Comparison of ENCODE assay signal across 8 cellular contexts in the genomic region with DNA sequence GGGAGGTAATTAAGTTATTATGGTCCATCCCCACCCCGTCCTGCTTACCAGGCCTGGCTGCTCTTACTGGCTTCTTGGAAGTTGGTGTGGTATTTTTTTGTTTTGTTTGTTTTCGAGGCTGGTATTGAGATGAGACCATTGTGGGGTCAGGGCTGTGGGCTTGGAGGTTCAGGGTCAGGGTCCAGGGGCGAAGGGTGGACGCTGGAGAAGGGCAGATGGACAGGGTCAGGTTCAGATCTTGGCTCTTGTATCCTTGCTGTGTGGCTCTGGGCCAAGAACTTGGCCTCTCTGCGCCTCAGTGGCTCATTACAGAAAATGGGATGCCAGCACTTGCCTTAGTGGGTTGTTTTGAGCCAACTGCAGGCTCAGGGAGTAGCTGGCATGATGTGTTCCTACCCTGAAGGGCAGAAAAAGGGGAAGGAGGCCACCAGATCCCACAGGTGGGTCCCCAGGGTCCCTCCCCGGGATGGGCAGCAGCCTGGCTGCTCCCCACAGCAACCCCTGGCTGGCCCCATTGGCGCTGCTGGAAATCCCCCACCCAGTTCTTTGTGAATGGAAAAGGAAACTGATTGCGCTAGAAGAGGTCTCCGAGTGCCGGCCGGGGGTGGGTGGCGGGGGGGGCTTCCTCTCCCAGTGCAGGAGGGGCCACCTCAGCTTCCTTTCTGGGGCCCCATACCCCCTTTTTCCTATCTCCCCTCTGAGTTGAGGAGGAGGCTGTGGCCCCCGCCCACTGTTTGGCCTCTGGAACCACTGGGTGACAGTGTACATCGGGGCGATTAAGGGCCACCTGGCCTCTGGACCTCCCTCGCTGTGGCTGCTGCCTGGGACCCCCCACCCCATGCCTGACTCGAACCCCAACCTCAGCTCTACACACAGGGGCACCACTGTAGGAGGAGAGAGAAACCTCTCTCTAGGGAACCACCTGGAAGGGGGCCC. TPM values are rescaled to one million over a fixed set of nuclear protein-coding genes. Genes with fewer than 3 reads are reported as not detected.
DNase-seq lines count a peak whose midpoint lies in the region; FAIRE-seq and TF ChIP-seq lines count a peak whose summit lies in the region.

No MANE protein-coding gene starts in this region.

- peaks cover 7 to 76% of the 10 kb centered on the region in 2 experiments for H3K79me2 ChIP-seq in H1 (ENCODE audit: control insufficient read depth in 1 of 2, insufficient read depth in 2 of 2, low read length in 2 of 2)

- H3K27ac ChIP-seq in H1 (ENCODE audit: low read depth, low read length), result no peak overlapping the region

- no peak overlapping the region for H2AFZ ChIP-seq in H1 (ENCODE audit: low read length)

- H3K14ac ChIP-seq in H1 (ENCODE audit: insufficient read length), result no peak overlapping the region

- 0 out of 2 replicates have a peak overlapping the region, but pooled peaks have one; percentile 81 for H2BK15ac ChIP-seq in H1 (ENCODE audit: low read length)

- H2BK20ac ChIP-seq in H1 (ENCODE audit: low read length), result no peak overlapping the region

- no peaks in the 10 kb centered on the region for H3K23me2 ChIP-seq in H1 (ENCODE audit: low read depth, low read length)

- CTCF ChIA-PET in H1 (lab: Charles Lee; ENCODE audit: partially characterized antibody), result interaction anchor here (0.6 to 4.8 kb wide), 16 partner anchors 9 to 1000 kb away, joined by 3 to 37 read pairs (median 4); no protein-coding TSS in a partner anchor

- H3K9me3 ChIP-seq in H1 (ENCODE audit: insufficient read depth in 2 of 2, low read depth in 1 of 2, low read length in 1 of 2), result no peaks in the 10 kb centered on the region

- H3K18ac ChIP-seq in H1 (ENCODE audit: extremely low read depth, low read length), result no peak overlapping the region

- 0 out of 2 replicates have a peak overlapping the region, but pooled peaks have one; percentile 50 for H2BK12ac ChIP-seq in H1 (ENCODE audit: low read depth, low read length)

- peak overlapping the region; percentile 35; the same call in 1 of the 2 replicates for H4K8ac ChIP-seq in H1 (ENCODE audit: extremely low read depth, insufficient read depth, low read length)

- H3K4me1 ChIP-seq in H1 (replicated peaks in 1 of 4; ENCODE audit: control insufficient read depth in 3 of 4, insufficient read depth in 4 of 4, low read length in 3 of 4), result peaks cover 4 to 28% (median 22%) of the 10 kb centered on the region in 4 experiments

- no peak for TF ChIP-seq EP300 in H1 (IDR thresholded peaks at IDR 0.05; ENCODE audit: borderline replicate concordance in 1 of 2, low read depth in 2 of 2, low read length in 2 of 2)

- peak overlapping the region; percentile 36 for H3K4ac ChIP-seq in H1 (replicated peaks; ENCODE audit: insufficient read length, low read depth, low read length)

- no peak overlapping the region for H3K9ac ChIP-seq in H1 (replicated peaks in 1 of 4; ENCODE audit: extremely low read depth in 1 of 4, low read depth in 3 of 4, low read length in 3 of 4)

- H2BK5ac ChIP-seq in H1 (ENCODE audit: low read depth, low read length), result peak overlapping the region; percentile 71; the same call in 1 of the 2 replicates

- peak overlapping the region; percentile 65; the same call in 1 of the 2 replicates for H2AK5ac ChIP-seq in H1 (ENCODE audit: low read depth, low read length)

- TF ChIP-seq RAD21 in H1 (IDR thresholded peaks at IDR 0.05 in 1 of 2, conservative IDR thresholded peaks at IDR 0.05 in 1 of 2; ENCODE audit: low read depth in 2 of 2, low read length in 2 of 2), result no peak

- H3K23ac ChIP-seq in H1 (ENCODE audit: insufficient read length), result no peak overlapping the region

- H4K20me1 ChIP-seq in H1 (replicated peaks in 1 of 2; ENCODE audit: control insufficient read depth in 1 of 2, insufficient read depth in 2 of 2, low read length in 2 of 2), result peaks cover 2 to 9% of the 10 kb centered on the region in 2 experiments

- H4K5ac ChIP-seq in H1 (ENCODE audit: insufficient read length, low read depth, low read length), result no peak overlapping the region

- FAIRE-seq in GM18507 (lab: Jason Lieb, UNC) (peak; percentile 75), H1 (lab: Jason Lieb, UNC) (no peak)

- no peak for TF ChIP-seq POLR2A in H1 (IDR thresholded peaks at IDR 0.05; ENCODE audit: control extremely low read depth in 1 of 2, low read depth in 2 of 2, low read length in 2 of 2)

- H3K79me1 ChIP-seq in H1 (ENCODE audit: low read depth, low read length), result peaks cover 6% of the 10 kb centered on the region

- TF ChIP-seq CTCF in H1 (IDR thresholded peaks at IDR 0.05; ENCODE audit: control extremely low read depth in 1 of 3, insufficient read depth in 1 of 3, low read depth in 1 of 3, low read length in 3 of 3), result no peak

- no peaks in the 10 kb centered on the region; a peak in 1 of 7 replicates for H3K27me3 ChIP-seq in H1 (replicated peaks in 1 of 4; ENCODE audit: control insufficient read depth in 3 of 4, extremely low read depth in 1 of 4, insufficient read depth in 3 of 4, low read length in 3 of 4)

- 89% methylated on average over 11 of the region's 17 CpGs; no CpG with 5 or more reads in 1 of the 2 experiments for WGBS in H1 (ENCODE audit: extremely low coverage in 1 of 2, insufficient coverage in 1 of 2, insufficient read length in 1 of 2, insufficient replicate concordance in 2 of 2, low coverage in 1 of 2, low lambda C conversion rate in 2 of 2, missing lambda C conversion rate in 1 of 2), 2 experiments

- H3K56ac ChIP-seq in H1 (replicated peaks; ENCODE audit: insufficient read length, low read depth, low read length), result no peak overlapping the region

- H3K4me2 ChIP-seq in H1 (ENCODE audit: insufficient read depth in 1 of 2, low read depth in 2 of 2, low read length in 2 of 2), result no peak overlapping the region

- DNase-seq in GM18507 (ENCODE audit: extremely low spot score, insufficient read length, low read depth) (no peak), H1 (ENCODE audit: low read depth in 1 of 2, low spot score in 2 of 2) (no peak), NCI-H128 (lab: John Stamatoyannopoulos, UW; ENCODE audit: unreplicated experiment) (no peak), T1000 (lab: John Stamatoyannopoulos, UW) (no peak), NCI-H748 (lab: John Stamatoyannopoulos, UW; ENCODE audit: unreplicated experiment) (no peak), ecto neural progenitor cell (ENCODE audit: low spot score) (no peak)
- DNase-seq in activated CD4-positive, alpha-beta T cell treated with anti-CD3 and anti-CD28 coated beads for 4 hours, result peak; percentile 69 to 75
- DNase-seq in stimulated activated CD4-positive, alpha-beta T cell treated with anti-CD3 and anti-CD28 coated beads, Interleukin-1b, Interleukin-23, amount 100 ng/mL, for 48 hours, result peak; percentile 55

- H4K91ac ChIP-seq in H1 (replicated peaks; ENCODE audit: insufficient read length, low read length), result peak overlapping the region; percentile 25

- POLR2A ChIA-PET in H1 (lab: Charles Lee; ENCODE audit: partially characterized antibody), result interaction anchor here (0.9 to 3.4 kb wide), 5 partner anchors 8 to 23 kb away, joined by 3 to 23 read pairs (median 4); no protein-coding TSS in a partner anchor

- H3K4me3 ChIP-seq in H1 (ENCODE audit: extremely low read depth in 1 of 4, insufficient read depth in 2 of 4, low read depth in 3 of 4, low read length in 4 of 4), result no peak overlapping the region

- no peaks in the 10 kb centered on the region for H3K36me3 ChIP-seq in H1 (ENCODE audit: control insufficient read depth in 2 of 4, insufficient read depth in 4 of 4, low read length in 3 of 4)

- peak overlapping the region; percentile 72 for H2BK120ac ChIP-seq in H1 (replicated peaks; ENCODE audit: low read depth, low read length)

TF ChIP-seq in H1, 55 proteins besides CTCF, POLR2A, EP300 and RAD21:
- TF ChIP-seq SP4 (IDR thresholded peaks at IDR 0.05; ENCODE audit: low read length) (no peak), TCF12 (IDR thresholded peaks at IDR 0.05; ENCODE audit: low read depth, low read length) (no peak), HDAC6 (IDR thresholded peaks at IDR 0.05; ENCODE audit: low read depth, low read length) (no peak), CEBPB (IDR thresholded peaks at IDR 0.05; ENCODE audit: low read depth, low read length) (no peak), YY1 (IDR thresholded peaks at IDR 0.05; ENCODE audit: low read depth, low read length) (no peak), RNF2 (IDR thresholded peaks at IDR 0.05; ENCODE audit: borderline replicate concordance, low read depth, low read length, missing control alignments, poor library complexity, severe bottlenecking) (no peak), SIX5 (IDR thresholded peaks at IDR 0.05; ENCODE audit: low read depth, low read length) (no peak)
- TF ChIP-seq, protein P1, sequence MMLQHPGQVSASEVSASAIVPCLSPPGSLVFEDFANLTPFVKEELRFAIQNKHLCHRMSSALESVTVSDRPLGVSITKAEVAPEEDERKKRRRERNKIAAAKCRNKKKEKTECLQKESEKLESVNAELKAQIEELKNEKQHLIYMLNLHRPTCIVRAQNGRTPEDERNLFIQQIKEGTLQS (IDR thresholded peaks at IDR 0.05; ENCODE audit: insufficient read depth, low read depth, low read length), result no peak

RNA-seq across cellular contexts. Expression of gene SH2B3, which starts 25.0 kb away (rescaled TPM):
- 29.8 and 34.1 TPM in 2 replicates for total RNA-seq in H1 (2021; fragmentation: NEBNext Ultra II Directional; extraction: Animal tissue kit (Norgen Biotek cat#: 25700))
- polyA plus RNA-seq in H1 (2011; rRNA removed), result 20.8 and 25.1 TPM in 2 replicates
- polyA plus RNA-seq in H1 (2011; cell fraction: cytosol; rRNA removed), result 18.3 TPM
- polyA plus RNA-seq in H1 (2011; cell fraction: nucleus; rRNA removed), result 18.8 TPM
- 18.4 to 20.9 TPM (median 20.6 TPM) in 4 replicates for polyA plus RNA-seq in H1 (2012, experiment 1 of 2)
- 12.1 TPM for polyA plus RNA-seq in H1 (2012, experiment 2 of 2)
- polyA plus RNA-seq in H1 (2013, experiment 1 of 2), result 20.8 TPM
- 21.5 TPM for polyA plus RNA-seq in H1 (2013, experiment 2 of 2)
- 12.6 and 17.8 TPM in 2 replicates for polyA minus RNA-seq in H1 (2011; rRNA and poly(A)+ RNA removed)
- 19.1 TPM for polyA minus RNA-seq in H1 (2011; cell fraction: cytosol; rRNA and poly(A)+ RNA removed)
- polyA minus RNA-seq in H1 (2011; cell fraction: nucleus; rRNA and poly(A)+ RNA removed), result 14.7 TPM

Comparison
In these comparisons a context has a peak if more than half of its experiments do, and no peak if none do; other contexts are left out.
1. DNase-seq: peak in activated CD4-positive, alpha-beta T cell treated with anti-CD3 and anti-CD28 coated beads for 4 hours (2 of 2) and stimulated activated CD4-positive, alpha-beta T cell treated with anti-CD3 and anti-CD28 coated beads, Interleukin-1b, Interleukin-23, amount 100 ng/mL, for 48 hours (single experiment); none in GM18507 (single experiment), H1 (0 of 2), NCI-H128 (single experiment), T1000 (single experiment), NCI-H748 (single experiment) and ecto neural progenitor cell (single experiment).